In the genomic region with DNA sequence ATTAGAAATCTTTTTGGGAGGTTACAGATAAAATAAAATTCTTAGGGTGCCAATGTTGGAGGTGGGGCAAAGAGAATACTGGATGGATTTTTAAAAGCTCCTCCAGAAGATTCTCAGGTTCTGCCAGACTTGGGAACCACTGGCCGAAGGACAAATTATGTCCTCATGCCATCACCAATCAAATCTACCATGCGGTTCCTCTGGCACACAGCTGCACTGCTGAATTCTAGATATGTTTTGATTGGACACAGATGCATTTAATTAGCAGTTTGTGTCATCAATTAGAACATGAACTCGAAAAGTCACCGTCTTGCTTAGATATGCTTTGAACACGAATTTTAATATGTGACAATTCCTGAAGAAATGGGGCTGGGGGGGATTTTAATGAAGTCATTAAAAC, we compare ENCODE assay signal across 24 cellular contexts.
"Had no signal": no experiment of that assay in that cellular context is flagged by ENCODE, and none has a peak within 500 bp of the region (broad histone marks: within the 10 kb centered on the region; RNA-seq: fewer than 3 reads in every experiment).

No MANE protein-coding gene starts in this region.

- H3K4me2 ChIP-seq: hepatocyte had no signal

- H3K9me3 ChIP-seq: colonic mucosa, gastroesophageal sphincter, heart left ventricle, left ventricle myocardium inferior, lower lobe of right lung had no signal

- H3K36me3 ChIP-seq: colonic mucosa, gastroesophageal sphincter, heart left ventricle, left ventricle myocardium inferior, lower lobe of right lung had no signal

- H3K4me1 ChIP-seq: colonic mucosa, foreskin keratinocyte, gastroesophageal sphincter, heart left ventricle, left ventricle myocardium inferior, lower lobe of right lung had no signal

- H3K79me2 ChIP-seq: hepatocyte had no signal

- H3K4me3 ChIP-seq: colonic mucosa, gastroesophageal sphincter, heart left ventricle, hepatocyte, left ventricle myocardium inferior, lower lobe of right lung had no signal

- H2AFZ ChIP-seq: hepatocyte had no signal

- H3K27ac ChIP-seq: colonic mucosa, epithelial cell of prostate, foreskin keratinocyte, gastroesophageal sphincter, heart left ventricle, hepatocyte, left ventricle myocardium inferior, lower lobe of right lung had no signal

- H3K27me3 ChIP-seq: colonic mucosa, foreskin keratinocyte, heart left ventricle, hepatocyte had no signal

- ATAC-seq: effector memory CD8-positive, alpha-beta T cell; esophagus mucosa; foreskin keratinocyte; gastroesophageal sphincter; heart left ventricle; left colon; left lobe of liver; lower lobe of right lung; naive thymus-derived CD4-positive, alpha-beta T cell had no signal

- DNase-seq: colonic mucosa; cortex of kidney; effector CD8-positive, alpha-beta T cell; effector memory CD8-positive, alpha-beta T cell; endodermal cell; erythroblast; foreskin keratinocyte; heart left ventricle; hypothalamus; immature natural killer cell; islet precursor cell; kidney; kidney glomerular epithelial cell; left colon; left ventricle myocardium inferior; lower lobe of right lung; mesenchymal stem cell; midbrain; naive thymus-derived CD4-positive, alpha-beta T cell had no signal
